13 cellular contexts compared by ENCODE assay signal in genomic region chr14:65470404-65470880, GRCh38. TPM values are rescaled to one million over a fixed set of nuclear protein-coding genes. Genes with fewer than 3 reads are reported as not detected.
A peak's percentile ranks its signal among the peaks of the same experiment; 100 is the strongest.
DNase-seq lines count a peak whose midpoint lies in the region; ATAC-seq and TF ChIP-seq lines count a peak whose summit lies in the region.
"Had no signal": no experiment of that assay in that cellular context is flagged by ENCODE, and none has a peak within 500 bp of the region (broad histone marks: within the 10 kb centered on the region; RNA-seq: fewer than 3 reads in every experiment).

No MANE protein-coding gene starts in this region.

- no peak overlapping the region for H3K4me2 ChIP-seq in PC-9
- no peak overlapping the region for H3K4me2 ChIP-seq in trophoblast cell (ENCODE audit: low read length)

- POLR2A ChIA-PET in PC-9 (lab: Charles Lee; ENCODE audit: unreplicated experiment) = no interaction called here

- peaks cover 65% of the 10 kb centered on the region for H3F3A ChIP-seq in PC-9 (ENCODE audit: insufficient read depth, low read depth)

- H3K27me3 ChIP-seq in PC-9 (ENCODE audit: insufficient read depth, low read depth) (no peaks in the 10 kb centered on the region), trophoblast cell (ENCODE audit: insufficient read depth, low read length) (no peaks in the 10 kb centered on the region)

- peaks cover 94% of the 10 kb centered on the region for H3K79me2 ChIP-seq in PC-9 (ENCODE audit: low read depth)
- peaks cover 12% of the 10 kb centered on the region for H3K79me2 ChIP-seq in trophoblast cell (ENCODE audit: control insufficient read depth, insufficient read depth, low read length, poor library complexity)

- no peak overlapping the region for H3K4me3 ChIP-seq in PC-9
- no peak overlapping the region for H3K4me3 ChIP-seq in trophoblast cell (ENCODE audit: low read depth, low read length)

- intact Hi-C loops in PC-9 (cut with micrococcal nuclease; ENCODE audit: unreplicated experiment) = no loop called here

- H3K4me1 ChIP-seq in PC-9 (replicated peaks; ENCODE audit: insufficient read depth) (peaks cover 22% of the 10 kb centered on the region), trophoblast cell (ENCODE audit: control insufficient read depth in 1 of 2, insufficient read depth in 2 of 2, low read length in 2 of 2) (peaks cover 22% of the 10 kb centered on the region in 2 experiments)

- H3K9me2 ChIP-seq in PC-9 (ENCODE audit: insufficient read depth) = no peaks in the 10 kb centered on the region

- H3K27ac ChIP-seq in PC-9 (peak overlapping the region; percentile 30; the same call in 1 of the 2 replicates), trophoblast cell (ENCODE audit: low read depth, low read length) (peak overlapping the region; percentile 26)
- H3K27ac ChIP-seq: RWPE1 had no signal

- no peak overlapping the region for H4K12ac ChIP-seq in trophoblast cell (ENCODE audit: low read depth, low read length)

- peak overlapping the region; percentile 25 for H2AK5ac ChIP-seq in trophoblast cell (ENCODE audit: low read length)

- peak overlapping the region; percentile 12 for H2BK120ac ChIP-seq in trophoblast cell (ENCODE audit: insufficient read depth, low read length, poor library complexity)

- no peak for DNase-seq in PC-9
- no peak for DNase-seq in trophoblast cell
- no peak for DNase-seq in OCI-M2 (lab: John Stamatoyannopoulos, UW; ENCODE audit: unreplicated experiment)
- DNase-seq in RKO (ENCODE audit: low spot score) = no peak
- no peak for DNase-seq in NCI-H1694 treated with DMSO at 0.1 percent for 48 hours (lab: John Stamatoyannopoulos, UW)
- DNase-seq in inferior parietal cortex (ENCODE audit: extremely low spot score) = no peak
- DNase-seq: activated naive CD8-positive, alpha-beta T cell treated with anti-CD3 and anti-CD28 coated beads, Interleukin-2, amount 10 ng/mL, durations not matched to agents 7 days and 5 days; DMS79; NCI-H1105 treated with DMSO at 0.1 percent for 48 hours; stimulated activated CD4-positive, alpha-beta T cell treated with anti-CD3 and anti-CD28 coated beads, Interleukin-12 subunit alpha, Interleukin-12 subunit beta, amount 100 ng/mL, for 4 hours had no signal

- peak; percentile 45 for ATAC-seq in GM18867 (IDR thresholded peaks at IDR 0.05; ENCODE audit: unreplicated experiment)
- peak; percentile 17 for ATAC-seq in HG02610 (IDR thresholded peaks at IDR 0.05; ENCODE audit: unreplicated experiment)

- peak overlapping the region; percentile 21 for H3K18ac ChIP-seq in trophoblast cell (ENCODE audit: low read length)

- no TSS peak for BruUV-seq in PC-9 (replicated peaks; lab: Mats Ljungman, UMichigan)

- peaks cover 20% of the 10 kb centered on the region; the same call in 1 of the 2 replicates for H3K36me3 ChIP-seq in PC-9 (ENCODE audit: low read depth)
- no peaks in the 10 kb centered on the region for H3K36me3 ChIP-seq in trophoblast cell (ENCODE audit: control insufficient read depth in 1 of 2, insufficient read depth in 2 of 2, low read length in 2 of 2)

- H3K9me3 ChIP-seq in PC-9 (ENCODE audit: insufficient read depth, low read depth) (no peaks in the 10 kb centered on the region), trophoblast cell (ENCODE audit: insufficient read depth, low read depth, low read length) (no peaks in the 10 kb centered on the region)

- WGBS in trophoblast cell (ENCODE audit: extremely low coverage, insufficient coverage, insufficient read length) = no CpG with 5 or more reads among the region's 13 CpGs

- H3K9ac ChIP-seq in trophoblast cell (ENCODE audit: low read length) = no peak overlapping the region

- peaks cover 40% of the 10 kb centered on the region for H4K20me1 ChIP-seq in PC-9 (ENCODE audit: insufficient read depth)

- no peak overlapping the region for H3K23ac ChIP-seq in trophoblast cell (ENCODE audit: low read length)

- H4K8ac ChIP-seq in trophoblast cell (ENCODE audit: low read depth, low read length) = peak overlapping the region; percentile 20

- H2AFZ ChIP-seq in PC-9 = no peak overlapping the region
- H2AFZ ChIP-seq in trophoblast cell (ENCODE audit: insufficient read depth, low read length, poor library complexity) = no peak overlapping the region

- H3K4ac ChIP-seq in trophoblast cell (ENCODE audit: low read depth, low read length) = peak overlapping the region; percentile 17

- CTCF ChIA-PET in PC-9 (lab: Charles Lee) = no interaction called here

- peak overlapping the region; percentile 15 for H4K91ac ChIP-seq in trophoblast cell (ENCODE audit: low read depth, low read length)

- peaks cover 10% of the 10 kb centered on the region for H3K79me1 ChIP-seq in trophoblast cell (ENCODE audit: low read length)

- H3K14ac ChIP-seq in trophoblast cell (ENCODE audit: low read length) = peak overlapping the region; percentile 26

- H2BK5ac ChIP-seq in trophoblast cell (ENCODE audit: low read depth, low read length, poor library complexity) = no peak overlapping the region

- peak overlapping the region; percentile 9 for H2BK12ac ChIP-seq in trophoblast cell (ENCODE audit: low read length)

- no peak for TF ChIP-seq CTCF in PC-9 (conservative IDR thresholded peaks at IDR 0.05)

RNA-seq across cellular contexts. Expression of gene FUT8, which starts 57.9 kb away (rescaled TPM):
- total RNA-seq in PC-9 (2021) = 134 and 135 TPM in 2 replicates
- polyA plus RNA-seq in trophoblast cell (2013) = 87.3 and 91.6 TPM in 2 replicates
